In genomic region chr4:3293410-3294391, GRCh38 we compare ENCODE assay signal across 8 cellular contexts. TPM values are rescaled to one million over a fixed set of nuclear protein-coding genes. Genes with fewer than 3 reads are reported as not detected.
A peak's percentile ranks its signal among the peaks of the same experiment; 100 is the strongest.
DNase-seq lines count a peak whose midpoint lies in the region; TF ChIP-seq lines count a peak whose summit lies in the region.

No MANE protein-coding gene starts in this region.

- no peak for TF ChIP-seq CTCF in coronary artery (IDR thresholded peaks at IDR 0.05)

- peak overlapping the region; percentile 68 to 85 (median 78) for H3K4me3 Mint-ChIP-seq in CD4-positive, alpha-beta memory T cell

- H3K9ac ChIP-seq in NT2/D1 (ENCODE audit: insufficient read length, low read depth) (peak overlapping the region; percentile 86), muscle layer of colon (ENCODE audit: low read length) (peak overlapping the region; percentile 39)

- H3K27me3 Mint-ChIP-seq in CD4-positive, alpha-beta memory T cell, result peaks cover 3 to 4% of the 10 kb centered on the region in 2 donors

- H3K36me3 ChIP-seq in CD4-positive, alpha-beta memory T cell (ENCODE audit: insufficient read depth, low read length), result no peaks in the 10 kb centered on the region
- H3K36me3 ChIP-seq in NT2/D1 (ENCODE audit: insufficient read depth, insufficient read length, low read length) (peaks cover 11% of the 10 kb centered on the region), muscle layer of colon (ENCODE audit: insufficient read depth, low read length) (no peaks in the 10 kb centered on the region)

- peaks cover 9% of the 10 kb centered on the region for H3K4me1 ChIP-seq in CD4-positive, alpha-beta memory T cell (ENCODE audit: insufficient read depth, low read length)
- peaks cover 28% of the 10 kb centered on the region for H3K4me1 ChIP-seq in NT2/D1 (ENCODE audit: insufficient read depth, insufficient read length)
- H3K4me1 ChIP-seq in muscle layer of colon (ENCODE audit: insufficient read depth, low read length), result peaks cover 18% of the 10 kb centered on the region

- intact Hi-C loops in CD4-positive, alpha-beta memory T cell (cut with micrococcal nuclease), result loop anchor here (2.0 to 5.0 kb wide), 2 partner anchors 91 to 1286 kb away; partner anchors contain the start of gene NELFA

- no peak overlapping the region for H3K4me3 ChIP-seq in CD4-positive, alpha-beta memory T cell (ENCODE audit: low read length in 2 of 2)
- H3K4me3 ChIP-seq in NT2/D1 (ENCODE audit: insufficient read length, low read depth) (peak overlapping the region; percentile 83), coronary artery (peak overlapping the region; percentile 92), muscle layer of colon (ENCODE audit: low read depth in 1 of 2, low read length in 2 of 2) (peak overlapping the region; percentile 45 to 56)

- DNase-seq in CD4-positive, alpha-beta memory T cell, result peak in 1 of 5 donors; percentile 28
- DNase-seq in NT2/D1 (ENCODE audit: low read depth, low spot score), result no peak
- DNase-seq in coronary artery (ENCODE audit: low spot score), result peak; percentile 75
- no peak for DNase-seq in NCI-H748 treated with DMSO at 0.1 percent for 48 hours (lab: John Stamatoyannopoulos, UW)
- no peak for DNase-seq in stimulated activated CD4-positive, alpha-beta T cell treated with anti-CD3 and anti-CD28 coated beads, Interleukin-4, amount 100 ng/mL, for 24 hours
- DNase-seq in KG1 (lab: John Stamatoyannopoulos, UW), result no peak
- no peak for DNase-seq in RPMI8226

- peaks cover 0 to 8% (median 0%) of the 10 kb centered on the region in 8 donors for H3K9me3 Mint-ChIP-seq in CD4-positive, alpha-beta memory T cell

- CTCF ChIA-PET in CD4-positive, alpha-beta memory T cell (lab: Charles Lee; ENCODE audit: partially characterized antibody), result interaction anchor here (1.3 kb wide), 1 partner anchor 50 kb away, joined by 3 read pairs; no protein-coding TSS in a partner anchor

- H3K27ac ChIP-seq in CD4-positive, alpha-beta memory T cell (ENCODE audit: low read depth, low read length), result peak overlapping the region; percentile 28
- H3K27ac ChIP-seq in coronary artery (peak overlapping the region; percentile 70 to 98), muscle layer of colon (ENCODE audit: low read depth, low read length) (peak overlapping the region; percentile 70)

- peak overlapping the region in 6 of 7 donors; percentile 33 to 90 (median 80) for H3K27ac Mint-ChIP-seq in CD4-positive, alpha-beta memory T cell

- peaks cover 10 to 29% (median 13%) of the 10 kb centered on the region in 4 donors for H3K4me1 Mint-ChIP-seq in CD4-positive, alpha-beta memory T cell

- H3K36me3 Mint-ChIP-seq in CD4-positive, alpha-beta memory T cell, result peaks cover 0 to 3% of the 10 kb centered on the region in 2 donors

- POLR2A ChIA-PET in CD4-positive, alpha-beta memory T cell (lab: Charles Lee; ENCODE audit: partially characterized antibody), result interaction anchor here (0.8 to 1.2 kb wide), 2 partner anchors 10 to 219 kb away, joined by 3 to 4 read pairs; partner anchors contain the start of genes HTT and HTT-AS

- no peaks in the 10 kb centered on the region for H3K9me3 ChIP-seq in CD4-positive, alpha-beta memory T cell (ENCODE audit: control insufficient read depth in 1 of 2, low read length in 2 of 2)
- H3K9me3 ChIP-seq in NT2/D1 (ENCODE audit: insufficient read depth, low read length) (no peaks in the 10 kb centered on the region), muscle layer of colon (ENCODE audit: low read length) (no peaks in the 10 kb centered on the region)

- H3K27me3 ChIP-seq in CD4-positive, alpha-beta memory T cell (ENCODE audit: insufficient read depth, low read length), result no peaks in the 10 kb centered on the region
- H3K27me3 ChIP-seq in NT2/D1 (ENCODE audit: insufficient read depth, insufficient read length), result peaks cover 27% of the 10 kb centered on the region
- no peaks in the 10 kb centered on the region for H3K27me3 ChIP-seq in muscle layer of colon (ENCODE audit: control insufficient read depth in 1 of 2, insufficient read depth in 2 of 2, low read length in 2 of 2)

RNA-seq across cellular contexts. Expression of gene RGS12, which starts 0.9 kb away (rescaled TPM):
- 10 to 100 TPM in 1 of 2 experiments, 1 to 10 TPM in 1; 9.7 to 10.6 TPM for total RNA-seq in CD4-positive, alpha-beta memory T cell
- 1 to 10 TPM in 1 of 2 donors, under 1 TPM in 1; 0.93 to 2.3 TPM for polyA plus RNA-seq in CD4-positive, alpha-beta memory T cell

RNA-seq across cellular contexts. Expression of gene MSANTD1, which starts 44.7 kb away (rescaled TPM):
- 1 to 10 TPM; 2.0 to 2.2 TPM for total RNA-seq in CD4-positive, alpha-beta memory T cell
- polyA plus RNA-seq in CD4-positive, alpha-beta memory T cell, result under 1 TPM in 1 of 2 donors, not detected in 1; 0.08 TPM

Comparison
In these comparisons a context has a peak if more than half of its experiments do, and no peak if none do; other contexts are left out.
1. H3K27ac ChIP-seq: peak in every context shown above with its lines; median percentile 84 in coronary artery; 70 in muscle layer of colon; 28 in CD4-positive, alpha-beta memory T cell.
2. H3K4me3 ChIP-seq: peak in NT2/D1 (single experiment), coronary artery (single experiment) and muscle layer of colon (2 of 2); none in CD4-positive, alpha-beta memory T cell (0 of 2).